ENCODE assay signal across 8 cellular contexts in genomic region chr4:24583451-24584174, GRCh38. TPM values are rescaled to one million over a fixed set of nuclear protein-coding genes. Genes with fewer than 3 reads are reported as not detected.
DNase-seq lines count a peak whose midpoint lies in the region; ATAC-seq and TF ChIP-seq lines count a peak whose summit lies in the region.

No MANE protein-coding gene starts in this region.

- H3K4me3 ChIP-seq in AG04450 (ENCODE audit: low read depth, low read length) (peak overlapping the region; percentile 98), colonic mucosa (peak overlapping the region; percentile 98)

- POLR2A ChIA-PET in AG04450 (lab: Yijun Ruan, JAX), result interaction anchor here (1.0 to 1.4 kb wide), 3 partner anchors 17 to 76 kb away, joined by 3 to 6 read pairs (median 4); no protein-coding TSS in a partner anchor

- H3K9me3 ChIP-seq in AG04450 (ENCODE audit: control insufficient read depth, insufficient read depth, low read length), result peaks cover 3% of the 10 kb centered on the region; the same call in 1 of the 2 replicates
- no peaks in the 10 kb centered on the region for H3K9me3 ChIP-seq in colonic mucosa

- H3K4me1 ChIP-seq in colonic mucosa, result peaks cover 6% of the 10 kb centered on the region

- CTCF ChIA-PET in AG04450 (lab: Charles Lee), result interaction anchor here (0.6 to 1.2 kb wide), 5 partner anchors 9 to 104 kb away, joined by 3 to 7 read pairs (median 4); no protein-coding TSS in a partner anchor

- no peaks in the 10 kb centered on the region for H3K36me3 ChIP-seq in colonic mucosa

- intact Hi-C loops in colonic mucosa (cut with DNase I), result no loop called here

- H3K9ac ChIP-seq in colonic mucosa (ENCODE audit: low read depth in 2 of 2, low read length in 2 of 2), result peak overlapping the region; percentile 87 to 93

- no peaks in the 10 kb centered on the region for H3K27me3 ChIP-seq in AG04450 (ENCODE audit: control insufficient read depth, insufficient read depth, low read length)
- H3K27me3 ChIP-seq in colonic mucosa, result no peaks in the 10 kb centered on the region

- DNase-seq in AG04450 (ENCODE audit: low read depth, low spot score), result no peak
- peak; percentile 26 for DNase-seq in NCI-H446 treated with DMSO at 0.1 percent for 48 hours (lab: John Stamatoyannopoulos, UW)
- DNase-seq in activated CD4-positive, CD25-positive, alpha-beta regulatory T cell treated with anti-CD3 and anti-CD28 coated beads, Interleukin-2, amount 50 U/mL, for 72 hours, result peak; percentile 41
- DNase-seq in colonic mucosa, result peak; percentile 69
- peak; percentile 94 for DNase-seq in left kidney (ENCODE audit: low read depth, low spot score)
- peak; percentile 24 for DNase-seq in stimulated activated CD4-positive, alpha-beta T cell treated with anti-CD3 and anti-CD28 coated beads, Interleukin-2, amount 100 ng/mL, for 4 hours (ENCODE audit: low read depth)

- TF ChIP-seq CTCF in AG04450 (IDR thresholded peaks at IDR 0.05; ENCODE audit: low read depth, low read length) (no peak), colonic mucosa (IDR thresholded peaks at IDR 0.05) (no peak)

- H3K27ac ChIP-seq in AG04450 (ENCODE audit: low read depth, low read length) (peak overlapping the region; percentile 87), colonic mucosa (peak overlapping the region; percentile 97)

- ATAC-seq in GM19023 (IDR thresholded peaks at IDR 0.05; ENCODE audit: unreplicated experiment), result peak; percentile 32
- ATAC-seq in HG03342 (IDR thresholded peaks at IDR 0.05; ENCODE audit: unreplicated experiment), result peak; percentile 24

RNA-seq across cellular contexts. Expression of gene DHX15, which starts 0.7 kb away (rescaled TPM):
- polyA plus RNA-seq in AG04450 (2011; rRNA removed), result 125 and 158 TPM in 2 replicates
- 138 and 172 TPM in 2 replicates for polyA minus RNA-seq in AG04450 (2011; rRNA and poly(A)+ RNA removed)
- total RNA-seq in colonic mucosa, result 100 to 1,000 TPM; 135 to 149 TPM
